Comparison of ENCODE assay signal across 12 cellular contexts in genomic region chr3:72273615-72274014, GRCh38.
A peak's percentile ranks its signal among the peaks of the same experiment; 100 is the strongest.
DNase-seq lines count a peak whose midpoint lies in the region; ATAC-seq and TF ChIP-seq lines count a peak whose summit lies in the region.
"Had no signal": no experiment of that assay in that cellular context is flagged by ENCODE, and none has a peak within 500 bp of the region (broad histone marks: within the 10 kb centered on the region; RNA-seq: fewer than 3 reads in every experiment).

No MANE protein-coding gene starts in this region.

- TF ChIP-seq CTCF in cardiac muscle cell (IDR thresholded peaks at IDR 0.05; ENCODE audit: low read depth, low read length) (no peak), brain microvascular endothelial cell (IDR thresholded peaks at IDR 0.05; ENCODE audit: low read depth, low read length, missing control alignments) (no peak), vagina (IDR thresholded peaks at IDR 0.05) (no peak), gastroesophageal sphincter (IDR thresholded peaks at IDR 0.05) (no peak)

- H3K27ac ChIP-seq in cardiac muscle cell (no peak overlapping the region), brain microvascular endothelial cell (peak overlapping the region; percentile 32), vagina (peak overlapping the region; percentile 44), gastroesophageal sphincter (no peak overlapping the region)

- peaks cover 0 to 3% (median 2%) of the 10 kb centered on the region in 3 donors for H3K27me3 Mint-ChIP-seq in immature natural killer cell (ENCODE audit: low read depth in 3 of 3)

- TF ChIP-seq POLR2A in vagina (IDR thresholded peaks at IDR 0.05) = no peak
- no peak for TF ChIP-seq POLR2A in gastroesophageal sphincter (IDR thresholded peaks at IDR 0.05)

- H3K4me1 ChIP-seq in cardiac muscle cell (ENCODE audit: low read depth) = peaks cover 25% of the 10 kb centered on the region
- H3K4me1 ChIP-seq in vagina = peaks cover 54% of the 10 kb centered on the region
- peaks cover 0 to 69% (median 31%) of the 10 kb centered on the region in 3 donors for H3K4me1 ChIP-seq in gastroesophageal sphincter

- no peaks in the 10 kb centered on the region for H3K27me3 ChIP-seq in cardiac muscle cell
- H3K27me3 ChIP-seq in brain microvascular endothelial cell (replicated peaks) = no peaks in the 10 kb centered on the region
- no peaks in the 10 kb centered on the region for H3K27me3 ChIP-seq in vagina
- H3K27me3 ChIP-seq in gastroesophageal sphincter = no peaks in the 10 kb centered on the region

- no peak overlapping the region for H3K4me3 ChIP-seq in cardiac muscle cell
- no peak overlapping the region for H3K4me3 ChIP-seq in brain microvascular endothelial cell (ENCODE audit: low read depth, low read length)
- no peak overlapping the region for H3K4me3 ChIP-seq in vagina
- no peak overlapping the region for H3K4me3 ChIP-seq in gastroesophageal sphincter

- H3K4me3 Mint-ChIP-seq in immature natural killer cell = no peak overlapping the region

- no peak for TF ChIP-seq EP300 in gastroesophageal sphincter (IDR thresholded peaks at IDR 0.05)

- H3K9me3 ChIP-seq in cardiac muscle cell (ENCODE audit: low read depth) = no peaks in the 10 kb centered on the region
- no peaks in the 10 kb centered on the region for H3K9me3 ChIP-seq in vagina
- no peaks in the 10 kb centered on the region for H3K9me3 ChIP-seq in gastroesophageal sphincter

- ATAC-seq in Right ventricle myocardium inferior = no peak
- no peak for ATAC-seq in GM21360 (IDR thresholded peaks at IDR 0.05; ENCODE audit: unreplicated experiment)
- ATAC-seq in gastroesophageal sphincter = no peak
- ATAC-seq: activated T-cell treated with anti-CD3 and anti-CD28 coated beads, Interleukin-2, amount 50 U/mL, for 72 hours had no signal

- H3K36me3 ChIP-seq in cardiac muscle cell (no peaks in the 10 kb centered on the region), brain microvascular endothelial cell (replicated peaks) (no peaks in the 10 kb centered on the region), vagina (no peaks in the 10 kb centered on the region), gastroesophageal sphincter (no peaks in the 10 kb centered on the region)

- intact Hi-C loops in Right ventricle myocardium inferior (cut with DNase I) (loop anchor here (2.0 to 10.0 kb wide), 3 partner anchors 44 to 171 kb away; partner anchors contain the start of gene RYBP), vagina (cut with DNase I) (no loop called here)

- H3K9me3 Mint-ChIP-seq in immature natural killer cell = no peaks in the 10 kb centered on the region
- H3K9me3 Mint-ChIP-seq: activated T-cell treated with anti-CD3 and anti-CD28 coated beads, Interleukin-2, amount 50 U/mL, for 72 hours had no signal

- H3K27ac Mint-ChIP-seq in immature natural killer cell = no peak overlapping the region
- H3K27ac Mint-ChIP-seq: activated T-cell treated with anti-CD3 and anti-CD28 coated beads, Interleukin-2, amount 50 U/mL, for 72 hours had no signal

- peak; percentile 54 to 91 for DNase-seq in cardiac muscle cell (ENCODE audit: low read depth in 1 of 2, low spot score in 1 of 2)
- no peak for DNase-seq in Right ventricle myocardium inferior (ENCODE audit: missing footprints)
- DNase-seq in brain microvascular endothelial cell = peak; percentile 87
- peak; percentile 76 for DNase-seq in left kidney (ENCODE audit: low read depth, low spot score)
- no peak for DNase-seq in vagina (ENCODE audit: extremely low spot score in 2 of 2)
- DNase-seq in immature natural killer cell = no peak
- DNase-seq: activated T-cell treated with anti-CD3 and anti-CD28 coated beads, Interleukin-2, amount 50 U/mL, for 72 hours; NCI-H1048; NK-92 treated with Interleukin-12 subunit alpha and Interleukin-12 subunit beta, amount 100 ng/mL, for 24 hours; retina had no signal

- 70 to 87% methylated on average over 5 to 6 of the region's 6 CpGs for WGBS in gastroesophageal sphincter (ENCODE audit: low coverage in 1 of 2), 2 donors

- no peaks in the 10 kb centered on the region for H3K36me3 Mint-ChIP-seq in immature natural killer cell

- peaks cover 13 to 15% of the 10 kb centered on the region in 2 donors for H3K4me1 Mint-ChIP-seq in immature natural killer cell

- in situ Hi-C loops in brain microvascular endothelial cell (cut with HindIII; ENCODE audit: low pct_ligation_motif_present, low sequenced_read_pairs) = no loop called here

Comparison
In these comparisons a context has a peak if more than half of its experiments do, and no peak if none do; other contexts are left out.
1. DNase-seq: peak in cardiac muscle cell (2 of 2), brain microvascular endothelial cell (single experiment) and left kidney (single experiment); none in Right ventricle myocardium inferior (single experiment), vagina (0 of 2) and immature natural killer cell (0 of 3).
2. H3K27ac ChIP-seq: peak in brain microvascular endothelial cell (single experiment) and vagina (single experiment); none in cardiac muscle cell (single experiment) and gastroesophageal sphincter (0 of 4).